8 cellular contexts compared by ENCODE assay signal in the genomic region with DNA sequence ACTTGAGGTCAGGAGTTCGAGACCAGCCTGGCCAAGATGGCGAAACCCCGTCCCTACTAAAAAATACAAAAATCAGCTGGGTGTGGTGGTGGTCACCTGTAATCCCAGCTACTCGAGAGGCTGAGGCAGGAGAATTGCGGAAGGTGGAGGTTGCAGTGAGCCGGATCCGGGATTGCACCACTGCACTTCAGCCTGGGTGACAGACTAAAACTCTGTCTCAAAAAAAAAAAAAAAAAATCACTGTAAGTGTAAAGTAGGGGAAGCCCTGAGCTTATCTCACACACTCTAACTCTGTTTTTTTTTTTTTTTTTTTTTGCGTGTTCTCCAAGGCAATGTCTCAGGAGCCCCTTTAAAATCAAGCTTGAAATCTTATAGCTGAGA. TPM values are rescaled to one million over a fixed set of nuclear protein-coding genes. Genes with fewer than 3 reads are reported as not detected.
A peak's percentile ranks its signal among the peaks of the same experiment; 100 is the strongest.
DNase-seq lines count a peak whose midpoint lies in the region; ATAC-seq and TF ChIP-seq lines count a peak whose summit lies in the region.

No MANE protein-coding gene starts in this region.

- DNase-seq in A673 (ENCODE audit: low spot score) (no peak), choroid plexus epithelial cell (ENCODE audit: low read depth) (no peak), HEK293T (ENCODE audit: extremely low spot score) (no peak)
- no peak for DNase-seq in Jurkat, Clone E6-1 (ENCODE audit: low read depth, low spot score)
- no peak for DNase-seq in stimulated activated CD4-positive, alpha-beta T cell treated with anti-CD3 and anti-CD28 coated beads, Interleukin-4, amount 100 ng/mL, for 1 hour

- H3K9me3 ChIP-seq in A673 (ENCODE audit: low read depth, low read length, poor library complexity, severe bottlenecking) (no peaks in the 10 kb centered on the region), mucosa of stomach (ENCODE audit: control insufficient read depth, low read length) (no peaks in the 10 kb centered on the region)

- CTCF ChIA-PET in A673 (lab: Charles Lee) (interaction anchor here (0.6 to 1.4 kb wide), 4 partner anchors 52 to 443 kb away, joined by 3 to 18 read pairs (median 4); no protein-coding TSS in a partner anchor), HEK293T (lab: Yijun Ruan, JAX) (interaction anchor here (0.9 to 1.8 kb wide), 2 partner anchors 15 to 116 kb away, joined by 5 to 8 read pairs; no protein-coding TSS in a partner anchor)

- TF ChIP-seq CTCF in A673 (conservative IDR thresholded peaks at IDR 0.05; ENCODE audit: low read depth, low read length) (no peak), choroid plexus epithelial cell (conservative IDR thresholded peaks at IDR 0.05; ENCODE audit: low read depth, low read length) (no peak)

- peak overlapping the region; percentile 75 for H3K27ac ChIP-seq in A673 (ENCODE audit: low read depth, low read length, poor library complexity, severe bottlenecking)

- no peaks in the 10 kb centered on the region for H3K36me3 ChIP-seq in A673 (ENCODE audit: insufficient read depth, low read length, poor library complexity, severe bottlenecking)
- H3K36me3 ChIP-seq in mucosa of stomach (ENCODE audit: control insufficient read depth, insufficient read depth, low read length) = no peaks in the 10 kb centered on the region

- peak overlapping the region; percentile 81 for H3K9ac ChIP-seq in mucosa of stomach (ENCODE audit: low read length)

- no TSS peak for BruUV-seq in A673 (replicated peaks; lab: Mats Ljungman, UMichigan)

- H3K4me3 ChIP-seq in A673 (ENCODE audit: low read depth, low read length, poor library complexity, severe bottlenecking) (peak overlapping the region; percentile 54), choroid plexus epithelial cell (ENCODE audit: low read depth, low read length) (peak overlapping the region; percentile 71), mucosa of stomach (ENCODE audit: low read length) (peak overlapping the region; percentile 73)
- H3K4me3 ChIP-seq in Jurkat, Clone E6-1 (ENCODE audit: low read length) = peak overlapping the region; percentile 55

- POLR2A ChIA-PET in A673 (lab: Charles Lee; ENCODE audit: low non-redundant PET) = interaction anchor here (0.6 kb wide), 2 partner anchors 116 to 673 kb away, joined by 3 to 17 read pairs; no protein-coding TSS in a partner anchor
- POLR2A ChIA-PET in HEK293T (lab: Yijun Ruan, JAX) = interaction anchor here (0.7 to 2.4 kb wide), 6 partner anchors 19 to 168 kb away, joined by 3 to 10 read pairs (median 4); no protein-coding TSS in a partner anchor

- H3K27me3 ChIP-seq in A673 (replicated peaks; ENCODE audit: insufficient read depth, low read depth, low read length, poor library complexity) (no peaks in the 10 kb centered on the region), mucosa of stomach (ENCODE audit: control insufficient read depth, insufficient read depth, low read length) (no peaks in the 10 kb centered on the region)

- intact Hi-C loops in A673 (cut with micrococcal nuclease; ENCODE audit: unreplicated experiment) = loop anchor here (2.0 kb wide), 1 partner anchor 52 kb away; no protein-coding TSS in a partner anchor

- ATAC-seq in HG03025 (IDR thresholded peaks at IDR 0.05; ENCODE audit: low FRiP score, unreplicated experiment) (no peak), GM18907 (IDR thresholded peaks at IDR 0.05; ENCODE audit: unreplicated experiment) (no peak)

- H3K4me1 ChIP-seq in A673 (ENCODE audit: insufficient read depth, low read length, poor library complexity, severe bottlenecking) = peaks cover 19% of the 10 kb centered on the region
- H3K4me1 ChIP-seq in mucosa of stomach (ENCODE audit: control insufficient read depth, insufficient read depth, low read length) = peaks cover 11% of the 10 kb centered on the region

TF ChIP-seq in HEK293T, 16 proteins besides CTCF, POLR2A, EP300 and RAD21:
- TF ChIP-seq ELF4 (IDR thresholded peaks at IDR 0.05) (no peak), ZNF384 (IDR thresholded peaks at IDR 0.05) (no peak), NFRKB (IDR thresholded peaks at IDR 0.05) (no peak), SUZ12 (IDR thresholded peaks at IDR 0.05) (no peak), FOXK2 (IDR thresholded peaks at IDR 0.05) (no peak), ARNT (IDR thresholded peaks at IDR 0.05) (no peak), FOXA1 (IDR thresholded peaks at IDR 0.05) (no peak), FOXM1 (IDR thresholded peaks at IDR 0.05; ENCODE audit: borderline replicate concordance) (no peak), HDGF (IDR thresholded peaks at IDR 0.05; ENCODE audit: borderline replicate concordance) (no peak)
- TF ChIP-seq, protein P1, sequence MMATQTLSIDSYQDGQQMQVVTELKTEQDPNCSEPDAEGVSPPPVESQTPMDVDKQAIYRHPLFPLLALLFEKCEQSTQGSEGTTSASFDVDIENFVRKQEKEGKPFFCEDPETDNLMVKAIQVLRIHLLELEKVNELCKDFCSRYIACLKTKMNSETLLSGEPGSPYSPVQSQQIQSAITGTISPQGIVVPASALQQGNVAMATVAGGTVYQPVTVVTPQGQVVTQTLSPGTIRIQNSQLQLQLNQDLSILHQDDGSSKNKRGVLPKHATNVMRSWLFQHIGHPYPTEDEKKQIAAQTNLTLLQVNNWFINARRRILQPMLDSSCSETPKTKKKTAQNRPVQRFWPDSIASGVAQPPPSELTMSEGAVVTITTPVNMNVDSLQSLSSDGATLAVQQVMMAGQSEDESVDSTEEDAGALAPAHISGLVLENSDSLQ (IDR thresholded peaks at IDR 0.05) = no peak

RNA-seq across cellular contexts. Expression of a gene that starts 0.4 kb away (rescaled TPM):
- total RNA-seq in A673 (2021) = 29.7 and 37.5 TPM in 2 replicates
- 3.8 TPM for polyA plus RNA-seq in Jurkat, Clone E6-1 (2012; ENCODE audit: insufficient read depth, insufficient read length)

RNA-seq across cellular contexts. Expression of a gene that starts 33.2 kb away (rescaled TPM):
- 0.24 TPM in 1 of 2 replicates, not detected in the other for total RNA-seq in A673 (2021)
- polyA plus RNA-seq in Jurkat, Clone E6-1 (2012; ENCODE audit: insufficient read depth, insufficient read length) = not detected

RNA-seq across cellular contexts. Expression of a gene that starts 52.8 kb away (rescaled TPM):
- total RNA-seq in A673 (2021) = 4.7 and 5.1 TPM in 2 replicates
- 2.2 TPM for polyA plus RNA-seq in Jurkat, Clone E6-1 (2012; ENCODE audit: insufficient read depth, insufficient read length)
